ENCODE assay signal across 1 cellular context in the genomic region with DNA sequence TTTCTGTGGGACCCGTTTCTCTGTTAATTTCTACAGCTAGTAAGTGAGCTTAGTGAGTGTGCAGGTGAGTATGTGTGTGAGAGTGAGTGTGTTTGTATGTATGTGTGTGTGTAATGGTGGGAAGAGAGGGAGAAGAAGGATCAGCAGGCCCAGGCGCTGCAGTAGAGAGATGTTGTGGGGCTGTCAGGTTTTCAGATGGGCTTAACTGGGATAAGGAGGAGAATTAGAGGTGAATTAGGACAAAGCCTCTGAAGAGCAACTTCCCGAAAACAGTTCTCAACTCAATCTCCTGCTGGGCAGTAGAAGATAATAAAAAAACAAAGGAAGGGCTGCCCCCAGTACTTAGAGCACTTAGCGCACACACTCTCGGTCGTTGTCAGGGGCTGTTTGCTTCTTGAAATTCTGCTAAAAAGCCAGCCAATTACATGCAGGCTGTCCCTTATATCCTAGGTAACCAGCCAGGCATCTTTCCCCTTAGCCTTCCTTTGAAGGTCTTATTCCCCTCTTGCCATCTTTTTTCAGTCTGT.
TF ChIP-seq lines count a peak whose summit lies in the region.

No MANE protein-coding gene starts in this region.

TF ChIP-seq in WTC11, 78 proteins besides CTCF, POLR2A, EP300 and RAD21 (continued from another document):
- TF ChIP-seq ERG (CRISPR knock-in tag; IDR thresholded peaks at IDR 0.05) (no peak), JUN (CRISPR knock-in tag; IDR thresholded peaks at IDR 0.05) (no peak), SMAD3 (CRISPR knock-in tag; IDR thresholded peaks at IDR 0.05; ENCODE audit: borderline replicate concordance) (no peak), CREB1 (CRISPR knock-in tag; IDR thresholded peaks at IDR 0.05) (no peak)
- TF ChIP-seq, protein P1, sequence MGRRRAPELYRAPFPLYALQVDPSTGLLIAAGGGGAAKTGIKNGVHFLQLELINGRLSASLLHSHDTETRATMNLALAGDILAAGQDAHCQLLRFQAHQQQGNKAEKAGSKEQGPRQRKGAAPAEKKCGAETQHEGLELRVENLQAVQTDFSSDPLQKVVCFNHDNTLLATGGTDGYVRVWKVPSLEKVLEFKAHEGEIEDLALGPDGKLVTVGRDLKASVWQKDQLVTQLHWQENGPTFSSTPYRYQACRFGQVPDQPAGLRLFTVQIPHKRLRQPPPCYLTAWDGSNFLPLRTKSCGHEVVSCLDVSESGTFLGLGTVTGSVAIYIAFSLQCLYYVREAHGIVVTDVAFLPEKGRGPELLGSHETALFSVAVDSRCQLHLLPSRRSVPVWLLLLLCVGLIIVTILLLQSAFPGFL (CRISPR knock-in tag; IDR thresholded peaks at IDR 0.05; ENCODE audit: borderline replicate concordance): no peak
